Comparison of ENCODE assay signal across 28 cellular contexts in the genomic region with DNA sequence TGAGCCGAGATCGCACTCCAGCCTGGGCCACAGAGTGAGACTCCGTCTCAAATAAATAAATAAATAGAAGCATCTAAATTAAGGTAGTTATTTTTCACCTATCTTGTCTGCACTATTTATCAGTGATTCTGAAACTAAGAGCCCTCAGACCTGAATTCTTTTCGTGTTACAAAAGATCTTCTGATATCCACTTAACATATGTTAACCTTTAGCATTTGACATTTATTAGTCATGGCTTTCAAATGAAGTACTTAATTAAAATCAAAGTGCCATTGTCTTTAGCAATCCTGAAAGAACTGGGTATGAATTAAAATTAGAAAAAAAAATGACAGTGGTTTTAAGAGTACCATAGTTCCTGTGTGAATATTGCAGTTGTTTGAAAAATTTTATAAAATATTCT.
"Had no signal": no experiment of that assay in that cellular context is flagged by ENCODE, and none has a peak within 500 bp of the region (broad histone marks: within the 10 kb centered on the region; RNA-seq: fewer than 3 reads in every experiment).

No MANE protein-coding gene starts in this region.

- H3K4me1 Mint-ChIP-seq: stimulated activated effector memory CD8-positive, alpha-beta T cell treated with anti-CD3 and anti-CD28 coated beads, Interleukin-12 subunit alpha, Interleukin-12 subunit beta, amount 100 ng/mL, for 72 hours; stimulated activated memory B cell treated with anti-CD40 and anti-IgM and Interleukin-4, amounts not matched to agents 10 μg/mL and 1 μg/mL and 100 μg/mL, for 72 hours; stimulated activated naive B cell treated with anti-CD40 and anti-IgM and Interleukin-4, amounts not matched to agents 10 μg/mL and 1 μg/mL and 100 μg/mL, for 72 hours; stimulated activated naive CD8-positive, alpha-beta T cell treated with anti-CD3 and anti-CD28 coated beads, Interleukin-15, amount 100 ng/mL, for 72 hours had no signal

- H3K27ac ChIP-seq: stomach, suprapubic skin, testis, thoracic aorta, thyroid gland, tibial artery, transverse colon, upper lobe of left lung, upper lobe of right lung, uterus had no signal

- H3K9me3 ChIP-seq: testis, thyroid gland, uterus had no signal

- H3K27me3 ChIP-seq: stomach, suprapubic skin, testis, thyroid gland, tibial artery, tibial nerve, transverse colon, upper lobe of left lung, upper lobe of right lung, uterus, vagina had no signal

- H3K27me3 Mint-ChIP-seq: type B pancreatic cell had no signal

- DNase-seq: stimulated activated CD4-positive, alpha-beta T cell treated with anti-CD3 and anti-CD28 coated beads, Interleukin-2, amount 100 ng/mL, for 48 hours; stimulated activated CD4-positive, alpha-beta T cell treated with anti-CD3 and anti-CD28 coated beads, Interleukin-4, amount 100 ng/mL, for 1 hour; stimulated activated CD4-positive, alpha-beta T cell treated with anti-CD3 and anti-CD28 coated beads, Interleukin-4, amount 100 ng/mL, for 24 hours; stimulated activated CD4-positive, alpha-beta T cell treated with anti-CD3 and anti-CD28 coated beads, Interleukin-4, amount 100 ng/mL, for 4 hours; stimulated activated CD8-positive, alpha-beta memory T cell treated with anti-CD3 and anti-CD28 coated beads, Interleukin-4, amount 100 ng/mL, for 48 hours; stimulated activated naive B cell treated with anti-CD40 and anti-IgM and Interleukin-4, amounts not matched to agents 10 μg/mL and 1 μg/mL and 100 μg/mL, for 72 hours; stimulated activated naive CD4-positive, alpha-beta T cell; stimulated activated naive CD4-positive, alpha-beta T cell treated with Interleukin-2 at 50 U/mL for 16 hours; stimulated activated naive CD8-positive, alpha-beta T cell treated with anti-CD3 and anti-CD28 coated beads, Interleukin-15, amount 100 ng/mL, for 72 hours; stimulated activated naive CD8-positive, alpha-beta T cell treated with anti-CD3 and anti-CD28 coated beads, Interleukin-15, Interleukin-2, amounts not matched to agents 100 U/mL and 50 U/mL, for 24 hours; stomach; substantia nigra; testis; thyroid gland; tibial artery; transverse colon; upper lobe of left lung; upper lobe of right lung; uterus had no signal

- H3K36me3 Mint-ChIP-seq: stimulated activated effector memory CD8-positive, alpha-beta T cell treated with anti-CD3 and anti-CD28 coated beads, Interleukin-12 subunit alpha, Interleukin-12 subunit beta, amount 100 ng/mL, for 72 hours; stimulated activated memory B cell treated with anti-CD40 and anti-IgM and Interleukin-4, amounts not matched to agents 10 μg/mL and 1 μg/mL and 100 μg/mL, for 72 hours; type B pancreatic cell had no signal

- FAIRE-seq: urothelium cell line had no signal

- H3K4me3 Mint-ChIP-seq: stimulated activated effector memory CD8-positive, alpha-beta T cell treated with anti-CD3 and anti-CD28 coated beads, Interleukin-12 subunit alpha, Interleukin-12 subunit beta, amount 100 ng/mL, for 72 hours; stimulated activated memory B cell treated with anti-CD40 and anti-IgM and Interleukin-4, amounts not matched to agents 10 μg/mL and 1 μg/mL and 100 μg/mL, for 72 hours; stimulated activated naive B cell treated with anti-CD40 and anti-IgM and Interleukin-4, amounts not matched to agents 10 μg/mL and 1 μg/mL and 100 μg/mL, for 72 hours; stimulated activated naive CD8-positive, alpha-beta T cell treated with anti-CD3 and anti-CD28 coated beads, Interleukin-15, amount 100 ng/mL, for 72 hours; stimulated activated naive CD8-positive, alpha-beta T cell treated with anti-CD3 and anti-CD28 coated beads, Interleukin-15, Interleukin-2, amounts not matched to agents 100 ng/mL and 50 ng/mL, for 24 hours; type B pancreatic cell had no signal

- H3K27ac Mint-ChIP-seq: stimulated activated effector memory CD8-positive, alpha-beta T cell treated with anti-CD3 and anti-CD28 coated beads, Interleukin-12 subunit alpha, Interleukin-12 subunit beta, amount 100 ng/mL, for 72 hours; stimulated activated memory B cell treated with anti-CD40 and anti-IgM and Interleukin-4, amounts not matched to agents 10 μg/mL and 1 μg/mL and 100 μg/mL, for 72 hours; stimulated activated naive B cell treated with anti-CD40 and anti-IgM and Interleukin-4, amounts not matched to agents 10 μg/mL and 1 μg/mL and 100 μg/mL, for 72 hours; stimulated activated naive CD8-positive, alpha-beta T cell treated with anti-CD3 and anti-CD28 coated beads, Interleukin-15, amount 100 ng/mL, for 72 hours; stimulated activated naive CD8-positive, alpha-beta T cell treated with anti-CD3 and anti-CD28 coated beads, Interleukin-15, Interleukin-2, amounts not matched to agents 100 ng/mL and 50 ng/mL, for 24 hours; type B pancreatic cell had no signal

- ATAC-seq: stimulated activated effector memory CD8-positive, alpha-beta T cell treated with anti-CD3 and anti-CD28 coated beads, Interleukin-12 subunit alpha, Interleukin-12 subunit beta, amount 100 ng/mL, for 72 hours; stimulated activated memory B cell treated with anti-CD40 and anti-IgM and Interleukin-4, amounts not matched to agents 10 μg/mL and 1 μg/mL and 100 μg/mL, for 72 hours; stimulated activated naive B cell treated with anti-CD40 and anti-IgM and Interleukin-4, amounts not matched to agents 10 μg/mL and 1 μg/mL and 100 μg/mL, for 72 hours; stimulated activated naive CD8-positive, alpha-beta T cell treated with anti-CD3 and anti-CD28 coated beads, Interleukin-15, amount 100 ng/mL, for 72 hours; stimulated activated naive CD8-positive, alpha-beta T cell treated with anti-CD3 and anti-CD28 coated beads, Interleukin-15, Interleukin-2, amounts not matched to agents 100 U/mL and 50 U/mL, for 24 hours; upper lobe of right lung had no signal
